20 cellular contexts compared by ENCODE assay signal in the genomic region with DNA sequence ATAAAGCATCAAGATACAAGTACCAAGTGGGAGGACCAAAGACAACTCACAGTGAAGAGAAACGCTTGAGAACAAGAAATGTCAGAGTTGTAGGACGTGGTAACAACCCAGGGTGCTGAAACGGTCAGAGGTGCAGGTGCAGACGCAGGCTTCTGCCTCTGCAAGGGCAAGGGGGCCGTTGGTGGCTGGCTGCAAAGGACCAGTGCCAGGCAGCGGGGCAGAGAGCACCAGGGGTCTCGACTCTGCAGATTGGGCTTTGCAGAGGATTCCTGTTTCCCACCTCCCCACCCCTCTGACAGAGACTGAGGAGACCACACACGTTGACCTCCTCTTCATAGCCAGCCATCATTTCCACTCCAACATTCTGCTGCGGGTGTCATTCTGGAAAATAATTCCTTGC.
"Had no signal": no experiment of that assay in that cellular context is flagged by ENCODE, and none has a peak within 500 bp of the region (broad histone marks: within the 10 kb centered on the region; RNA-seq: fewer than 3 reads in every experiment).

No MANE protein-coding gene starts in this region.

- H3K36me3 ChIP-seq: esophagus squamous epithelium had no signal

- ATAC-seq: activated CD4-positive, CD25-positive, alpha-beta regulatory T cell treated with anti-CD3 and anti-CD28 coated beads, Interleukin-2, amount 50 U/mL, for 24 hours; activated CD8-positive, alpha-beta T cell treated with anti-CD3 and anti-CD28 coated beads, Interleukin-2, amount 10 ng/mL, durations not matched to agents 7 days and 5 days; activated T-cell treated with anti-CD3 and anti-CD28 coated beads, Interleukin-2, amount 50 U/mL, for 4 hours; natural killer cell treated with Interleukin-12 subunit alpha and Interleukin-12 subunit beta and Interleukin-15 and Interleukin-18, amount 100 ng/mL, for 72 hours; stimulated activated effector memory CD8-positive, alpha-beta T cell treated with anti-CD3 and anti-CD28 coated beads, Interleukin-12 subunit alpha, Interleukin-12 subunit beta, amount 100 ng/mL, for 72 hours; T-cell had no signal

- H3K4me3 ChIP-seq: esophagus squamous epithelium, lung, skin epidermis, tibial nerve had no signal

- H3K9me3 ChIP-seq: esophagus squamous epithelium, SK-N-SH, tibial nerve had no signal

- H3K27ac ChIP-seq: skin epidermis had no signal

- DNase-seq: activated CD4-positive, alpha-beta T cell treated with anti-CD3 and anti-CD28 coated beads, Interleukin-2, amount 10 ng/mL, durations not matched to agents 7 days and 5 days; activated CD8-positive, alpha-beta memory T cell treated with anti-CD3 and anti-CD28 coated beads, Interleukin-2, amount 50 U/mL, for 4 hours; activated CD8-positive, alpha-beta T cell treated with anti-CD3 and anti-CD28 coated beads, Interleukin-2, amount 10 ng/mL, durations not matched to agents 7 days and 5 days; activated naive CD4-positive, alpha-beta T cell treated with anti-CD3 and anti-CD28 coated beads for 36 hours; activated T-cell treated with anti-CD3 and anti-CD28 coated beads, Interleukin-2, amount 50 U/mL, for 4 hours; anterior cingulate cortex; cerebellar nuclear complex; dermis blood vessel endothelial cell; effector memory CD4-positive, alpha-beta T cell; esophagus squamous epithelium; occipital lobe; SK-N-SH; stimulated activated CD4-positive, alpha-beta T cell treated with anti-CD3 and anti-CD28 coated beads, Interleukin-4, amount 100 ng/mL, for 24 hours; T-cell had no signal

- H3K36me3 Mint-ChIP-seq: natural killer cell treated with Interleukin-12 subunit alpha and Interleukin-12 subunit beta and Interleukin-15 and Interleukin-18, amount 100 ng/mL, for 72 hours; stimulated activated effector memory CD8-positive, alpha-beta T cell treated with anti-CD3 and anti-CD28 coated beads, Interleukin-12 subunit alpha, Interleukin-12 subunit beta, amount 100 ng/mL, for 72 hours; T-cell had no signal

- H3K4me3 Mint-ChIP-seq: activated CD4-positive, alpha-beta T cell treated with anti-CD3 and anti-CD28 coated beads, Interleukin-2, amount 10 ng/mL, durations not matched to agents 7 days and 5 days; activated CD8-positive, alpha-beta T cell treated with anti-CD3 and anti-CD28 coated beads, Interleukin-2, amount 10 ng/mL, durations not matched to agents 7 days and 5 days; activated naive CD4-positive, alpha-beta T cell treated with anti-CD3 and anti-CD28 coated beads for 36 hours; activated T-cell treated with anti-CD3 and anti-CD28 coated beads, Interleukin-2, amount 50 U/mL, for 4 hours; natural killer cell treated with Interleukin-12 subunit alpha and Interleukin-12 subunit beta and Interleukin-15 and Interleukin-18, amount 100 ng/mL, for 72 hours; stimulated activated effector memory CD8-positive, alpha-beta T cell treated with anti-CD3 and anti-CD28 coated beads, Interleukin-12 subunit alpha, Interleukin-12 subunit beta, amount 100 ng/mL, for 72 hours; T-cell had no signal

- H3K9me3 Mint-ChIP-seq: activated CD4-positive, alpha-beta T cell treated with anti-CD3 and anti-CD28 coated beads, Interleukin-2, amount 10 ng/mL, durations not matched to agents 7 days and 5 days; activated naive CD4-positive, alpha-beta T cell treated with anti-CD3 and anti-CD28 coated beads for 36 hours; activated T-cell treated with anti-CD3 and anti-CD28 coated beads, Interleukin-2, amount 50 U/mL, for 4 hours; natural killer cell treated with Interleukin-12 subunit alpha and Interleukin-12 subunit beta and Interleukin-15 and Interleukin-18, amount 100 ng/mL, for 72 hours; stimulated activated effector memory CD8-positive, alpha-beta T cell treated with anti-CD3 and anti-CD28 coated beads, Interleukin-12 subunit alpha, Interleukin-12 subunit beta, amount 100 ng/mL, for 72 hours; T-cell had no signal

- H3K27me3 Mint-ChIP-seq: activated CD4-positive, alpha-beta T cell treated with anti-CD3 and anti-CD28 coated beads, Interleukin-2, amount 10 ng/mL, durations not matched to agents 7 days and 5 days; T-cell had no signal

- H3K9ac ChIP-seq: SK-N-SH had no signal

- H3K27ac Mint-ChIP-seq: activated CD4-positive, alpha-beta T cell treated with anti-CD3 and anti-CD28 coated beads, Interleukin-2, amount 10 ng/mL, durations not matched to agents 7 days and 5 days; activated CD8-positive, alpha-beta T cell treated with anti-CD3 and anti-CD28 coated beads, Interleukin-2, amount 10 ng/mL, durations not matched to agents 7 days and 5 days; activated naive CD4-positive, alpha-beta T cell treated with anti-CD3 and anti-CD28 coated beads for 36 hours; natural killer cell treated with Interleukin-12 subunit alpha and Interleukin-12 subunit beta and Interleukin-15 and Interleukin-18, amount 100 ng/mL, for 72 hours; stimulated activated effector memory CD8-positive, alpha-beta T cell treated with anti-CD3 and anti-CD28 coated beads, Interleukin-12 subunit alpha, Interleukin-12 subunit beta, amount 100 ng/mL, for 72 hours; T-cell had no signal

- H3K27me3 ChIP-seq: esophagus squamous epithelium, tibial nerve had no signal

- H3K4me2 ChIP-seq: SK-N-SH had no signal
